ENCODE assay signal across 9 cellular contexts in the genomic region with DNA sequence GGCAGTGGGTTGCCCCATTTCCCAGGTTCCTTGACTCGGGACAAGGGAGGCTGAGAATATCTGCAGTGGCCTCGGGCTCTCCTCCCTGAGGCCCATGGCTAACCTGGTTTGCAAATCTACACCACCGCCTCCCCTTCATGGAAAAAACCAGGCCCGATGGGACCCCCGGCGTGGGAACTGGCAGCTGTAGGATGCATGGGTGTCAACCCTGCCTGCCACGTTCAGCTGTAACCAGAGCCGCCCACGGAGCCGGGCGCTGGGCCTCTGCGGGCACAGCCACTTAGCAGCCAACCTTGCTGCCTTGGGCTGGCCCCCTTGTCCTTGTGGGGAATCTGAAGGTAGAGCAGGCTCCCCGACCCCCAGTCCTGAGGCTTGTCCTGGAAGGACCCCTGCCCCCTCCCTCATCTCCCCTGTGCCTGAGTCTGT. TPM values are rescaled to one million over a fixed set of nuclear protein-coding genes. Genes with fewer than 3 reads are reported as not detected.
DNase-seq lines count a peak whose midpoint lies in the region; ATAC-seq and TF ChIP-seq lines count a peak whose summit lies in the region.
"Had no signal": no experiment of that assay in that cellular context is flagged by ENCODE, and none has a peak within 500 bp of the region (broad histone marks: within the 10 kb centered on the region; RNA-seq: fewer than 3 reads in every experiment).

No MANE protein-coding gene starts in this region.

- H3K27me3 ChIP-seq in DOHH2 (ENCODE audit: control insufficient read depth, low read length) (peaks cover 8% of the 10 kb centered on the region), RWPE2 (ENCODE audit: insufficient read depth, poor library complexity, severe bottlenecking) (no peaks in the 10 kb centered on the region), skeletal muscle satellite cell (ENCODE audit: control insufficient read depth, insufficient read depth, low read length) (no peaks in the 10 kb centered on the region)
- H3K27me3 ChIP-seq: SJSA1 had no signal

- no peak overlapping the region for H3K4me2 ChIP-seq in DOHH2 (ENCODE audit: low read length)
- H3K4me2 ChIP-seq in skeletal muscle satellite cell (ENCODE audit: low read length) = peak overlapping the region; percentile 98

- H3K4me3 ChIP-seq in DOHH2 (ENCODE audit: low read length) = peak overlapping the region; percentile 73; the same call in 1 of the 2 replicates
- no peak overlapping the region for H3K4me3 ChIP-seq in RWPE2 (ENCODE audit: severe bottlenecking)
- H3K4me3 ChIP-seq in skeletal muscle satellite cell (ENCODE audit: low read length) = peak overlapping the region; percentile 81

- H3K36me3 ChIP-seq in DOHH2 (ENCODE audit: control insufficient read depth, low read length) (no peaks in the 10 kb centered on the region), RWPE2 (ENCODE audit: low read depth) (no peaks in the 10 kb centered on the region), skeletal muscle satellite cell (ENCODE audit: insufficient read depth, low read length) (no peaks in the 10 kb centered on the region)
- H3K36me3 ChIP-seq: SJSA1 had no signal

- TF ChIP-seq CTCF in DOHH2 (IDR thresholded peaks at IDR 0.05; ENCODE audit: low read depth, low read length, poor library complexity, severe bottlenecking) (no peak), RWPE2 (IDR thresholded peaks at IDR 0.05; ENCODE audit: poor library complexity, severe bottlenecking) (no peak)

- H3K9me3 ChIP-seq in DOHH2 (ENCODE audit: control insufficient read depth, insufficient read depth, low read length) (no peaks in the 10 kb centered on the region), RWPE2 (ENCODE audit: severe bottlenecking) (no peaks in the 10 kb centered on the region), skeletal muscle satellite cell (replicated peaks; ENCODE audit: low read length) (no peaks in the 10 kb centered on the region)
- H3K9me3 ChIP-seq: SJSA1 had no signal

- peaks cover 31% of the 10 kb centered on the region for H3K4me1 ChIP-seq in DOHH2 (ENCODE audit: control insufficient read depth, low read length)
- H3K4me1 ChIP-seq in RWPE2 (ENCODE audit: insufficient read depth, poor library complexity, severe bottlenecking) = peaks cover 4% of the 10 kb centered on the region
- H3K4me1 ChIP-seq in skeletal muscle satellite cell (ENCODE audit: control insufficient read depth, insufficient read depth, low read length) = peaks cover 22% of the 10 kb centered on the region

- H3F3A ChIP-seq in DOHH2 (ENCODE audit: control insufficient read depth, insufficient read depth) = no peaks in the 10 kb centered on the region

- intact Hi-C loops in left cardiac atrium (cut with DNase I) = no loop called here

- H3K27ac ChIP-seq in DOHH2 (ENCODE audit: low read depth, low read length) (no peak overlapping the region), RWPE2 (ENCODE audit: poor library complexity, severe bottlenecking) (peak overlapping the region; percentile 68)
- H3K27ac ChIP-seq: SJSA1 had no signal

- no peak for DNase-seq in RWPE2 (ENCODE audit: low spot score)
- DNase-seq in left cardiac atrium = peak; percentile 24
- DNase-seq in NCI-H1417 (lab: John Stamatoyannopoulos, UW) = no peak
- no peak for DNase-seq in NCI-H1048 (lab: John Stamatoyannopoulos, UW)
- DNase-seq in T-helper 9 cell = no peak

- no peaks in the 10 kb centered on the region for H4K20me1 ChIP-seq in DOHH2 (ENCODE audit: control insufficient read depth, insufficient read depth, low read depth, low read length)

- no peak for ATAC-seq in RWPE2 (ENCODE audit: low read depth)
- no peak for ATAC-seq in left cardiac atrium
- ATAC-seq in HG03039 (IDR thresholded peaks at IDR 0.05; ENCODE audit: unreplicated experiment) = no peak

- H3K9ac ChIP-seq in skeletal muscle satellite cell (ENCODE audit: low read depth, low read length) = peak overlapping the region; percentile 80

- H3K9me2 ChIP-seq in DOHH2 (replicated peaks; ENCODE audit: control insufficient read depth, low read length) = no peaks in the 10 kb centered on the region

- peaks cover 3% of the 10 kb centered on the region; the same call in 1 of the 2 replicates for H3K79me2 ChIP-seq in DOHH2 (ENCODE audit: control insufficient read depth, low read length)

RNA-seq across cellular contexts. Expression of a gene that starts 1.6 kb away (rescaled TPM):
- 10 to 100 TPM; 11.8 to 12.7 TPM for total RNA-seq in left cardiac atrium
- 8.5 and 10.1 TPM in 2 replicates for total RNA-seq in skeletal muscle satellite cell (2012; rRNA removed)
